8 cellular contexts compared by ENCODE assay signal in genomic region chr18:46104128-46104911, GRCh38. TPM values are rescaled to one million over a fixed set of nuclear protein-coding genes. Genes with fewer than 3 reads are reported as not detected.
DNase-seq lines count a peak whose midpoint lies in the region; ATAC-seq and TF ChIP-seq lines count a peak whose summit lies in the region.

Gene HAUS1 (plus strand): TSS chr18:46104385. CDS start chr18:46104412, 27 bp downstream.

- H3K9ac ChIP-seq in iPS-18a (ENCODE audit: low read length) (peak within 1 kb of the TSS; percentile 93), skeletal muscle satellite cell (ENCODE audit: low read depth, low read length) (peak within 1 kb of the TSS; percentile 93)

- H3K4me2 ChIP-seq in skeletal muscle satellite cell (ENCODE audit: low read length) = peak within 1 kb of the TSS; percentile 97

- peak; percentile 17 for TF ChIP-seq POLR2A in breast epithelium (IDR thresholded peaks at IDR 0.05)

- ATAC-seq in GM18867 (IDR thresholded peaks at IDR 0.05; ENCODE audit: unreplicated experiment) (peak; percentile 93), HG03103 (IDR thresholded peaks at IDR 0.05; ENCODE audit: low read depth, unreplicated experiment) (peak; percentile 86)

- TSS peak; percentile 37 for BruUV-seq in A673 (replicated peaks; lab: Mats Ljungman, UMichigan)

- H3K9me3 ChIP-seq in A673 (ENCODE audit: low read depth, low read length, poor library complexity, severe bottlenecking) (no peaks in the 10 kb centered on the region), breast epithelium (no peaks in the 10 kb centered on the region), iPS-18a (ENCODE audit: control insufficient read depth, low read depth, low read length) (no peaks in the 10 kb centered on the region), skeletal muscle satellite cell (replicated peaks; ENCODE audit: low read length) (no peaks in the 10 kb centered on the region)

- peaks cover 19% of the 10 kb centered on the region for H3K36me3 ChIP-seq in A673 (ENCODE audit: insufficient read depth, low read length, poor library complexity, severe bottlenecking)
- no peaks in the 10 kb centered on the region for H3K36me3 ChIP-seq in breast epithelium
- H3K36me3 ChIP-seq in iPS-18a (ENCODE audit: control insufficient read depth, low read depth, low read length) = peaks cover 14% of the 10 kb centered on the region
- H3K36me3 ChIP-seq in skeletal muscle satellite cell (ENCODE audit: insufficient read depth, low read length) = no peaks in the 10 kb centered on the region

- DNase-seq in A673 (ENCODE audit: low spot score) (peak; percentile 96), NCI-H2196 (lab: John Stamatoyannopoulos, UW; ENCODE audit: unreplicated experiment) (peak; percentile 91), breast epithelium (ENCODE audit: low spot score in 2 of 2) (peak; percentile 90 to 94)

- peak within 1 kb of the TSS; percentile 75 for H3K27ac ChIP-seq in A673 (ENCODE audit: low read depth, low read length, poor library complexity, severe bottlenecking)
- peak within 1 kb of the TSS; percentile 79 for H3K27ac ChIP-seq in VCaP
- H3K27ac ChIP-seq in breast epithelium = peak within 1 kb of the TSS; percentile 76 to 85
- H3K27ac ChIP-seq in iPS-18a (ENCODE audit: low read length) = peak within 1 kb of the TSS; percentile 84

- POLR2A ChIA-PET in A673 (lab: Charles Lee; ENCODE audit: low non-redundant PET) = interaction anchor here (0.8 kb wide), 1 partner anchor 30 kb away, joined by 4 read pairs; no protein-coding TSS in a partner anchor

- intact Hi-C loops in A673 (cut with micrococcal nuclease; ENCODE audit: unreplicated experiment) (no loop called here), breast epithelium (cut with DNase I; ENCODE audit: low total_unique reads) (no loop called here)

- H3K4me1 ChIP-seq in A673 (ENCODE audit: insufficient read depth, low read length, poor library complexity, severe bottlenecking) (no peaks in the 10 kb centered on the region), breast epithelium (no peaks in the 10 kb centered on the region), iPS-18a (ENCODE audit: control insufficient read depth, low read depth, low read length) (no peaks in the 10 kb centered on the region), skeletal muscle satellite cell (ENCODE audit: control insufficient read depth, insufficient read depth, low read length) (peaks cover 13% of the 10 kb centered on the region)

- H3K27me3 ChIP-seq in A673 (replicated peaks; ENCODE audit: insufficient read depth, low read depth, low read length, poor library complexity) = no peaks in the 10 kb centered on the region
- H3K27me3 ChIP-seq in breast epithelium = no peaks in the 10 kb centered on the region
- no peaks in the 10 kb centered on the region for H3K27me3 ChIP-seq in iPS-18a (ENCODE audit: control insufficient read depth, insufficient read depth, low read length)
- no peaks in the 10 kb centered on the region for H3K27me3 ChIP-seq in skeletal muscle satellite cell (ENCODE audit: control insufficient read depth, insufficient read depth, low read length)

- CTCF ChIA-PET in A673 (lab: Charles Lee) = no interaction called here

- H3K4me3 ChIP-seq in A673 (ENCODE audit: low read depth, low read length, poor library complexity, severe bottlenecking) = peak within 1 kb of the TSS; percentile 73
- peak within 1 kb of the TSS; percentile 77 to 86 (median 79) for H3K4me3 ChIP-seq in breast epithelium
- peak within 1 kb of the TSS; percentile 80 for H3K4me3 ChIP-seq in iPS-18a (ENCODE audit: low read length)
- peak within 1 kb of the TSS; percentile 100 for H3K4me3 ChIP-seq in skeletal muscle satellite cell (ENCODE audit: low read length)

- TF ChIP-seq CTCF in A673 (conservative IDR thresholded peaks at IDR 0.05; ENCODE audit: low read depth, low read length) (no peak), VCaP (conservative IDR thresholded peaks at IDR 0.05) (no peak), breast epithelium (IDR thresholded peaks at IDR 0.05) (no peak)

RNA-seq across cellular contexts. Expression of gene HAUS1, which starts in this region (rescaled TPM):
- total RNA-seq in A673 (2021) = 76.9 and 81.8 TPM in 2 replicates
- total RNA-seq in breast epithelium = 10 to 100 TPM; 44.9 to 62.6 (median 52.6) TPM
- 41.7 and 44.1 TPM in 2 replicates for total RNA-seq in skeletal muscle satellite cell (2012; rRNA removed)

Comparison
In these comparisons a context has a peak if more than half of its experiments do, and no peak if none do; other contexts are left out.
1. Peak in every context shown above with its lines: DNase-seq, ATAC-seq, H3K4me3 ChIP-seq and H3K27ac ChIP-seq.